In the genomic region with DNA sequence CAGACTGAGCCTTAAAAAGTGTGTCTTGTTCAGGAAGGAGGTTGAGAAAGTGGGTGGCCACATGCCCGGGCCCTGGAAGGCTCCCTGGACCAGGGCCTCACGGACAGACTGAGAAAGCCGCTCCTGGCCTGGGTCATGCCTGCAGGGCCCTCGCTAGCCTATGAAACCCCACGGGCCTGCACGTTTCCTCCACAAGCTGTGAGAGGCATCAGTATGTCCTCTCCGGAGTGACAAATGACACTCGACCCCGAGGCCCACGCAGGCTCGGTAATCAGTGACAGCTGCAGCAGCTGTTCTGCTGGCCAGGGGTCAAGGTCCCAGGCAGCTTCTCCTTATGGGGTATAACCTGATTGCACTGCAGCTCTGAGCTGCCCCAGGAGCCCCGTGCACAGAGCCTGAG, we compare ENCODE assay signal across 18 cellular contexts. TPM values are rescaled to one million over a fixed set of nuclear protein-coding genes. Genes with fewer than 3 reads are reported as not detected.
DNase-seq lines count a peak whose midpoint lies in the region; ATAC-seq and TF ChIP-seq lines count a peak whose summit lies in the region.
"Had no signal": no experiment of that assay in that cellular context is flagged by ENCODE, and none has a peak within 500 bp of the region (broad histone marks: within the 10 kb centered on the region; RNA-seq: fewer than 3 reads in every experiment).

No MANE protein-coding gene starts in this region.

- TF ChIP-seq CTCF in thoracic aorta (IDR thresholded peaks at IDR 0.05) = no peak

- H3K4me1 Mint-ChIP-seq in CD8-positive, alpha-beta memory T cell = peaks cover 0 to 3% (median 3%) of the 10 kb centered on the region in 3 donors

- CTCF ChIA-PET in CD8-positive, alpha-beta memory T cell (lab: Charles Lee) = interaction anchor here (1.2 to 6.7 kb wide), 2 partner anchors 171 to 177 kb away, joined by 3 to 122 read pairs; no protein-coding TSS in a partner anchor

- H3K4me3 Mint-ChIP-seq in CD8-positive, alpha-beta memory T cell = no peak overlapping the region
- H3K4me3 Mint-ChIP-seq: activated B cell treated with CpG ODN at 0.5 μM for 24 hours; HFFc6; naive thymus-derived CD4-positive, alpha-beta T cell; stimulated activated naive CD8-positive, alpha-beta T cell treated with anti-CD3 and anti-CD28 coated beads, Interleukin-15, Interleukin-2, amounts not matched to agents 100 ng/mL and 50 ng/mL, for 24 hours had no signal

- no peak overlapping the region for H2BK12ac ChIP-seq in mesenchymal stem cell (ENCODE audit: low read length in 2 of 2)

- no peaks in the 10 kb centered on the region for H3K36me3 Mint-ChIP-seq in CD8-positive, alpha-beta memory T cell
- H3K36me3 Mint-ChIP-seq: naive thymus-derived CD4-positive, alpha-beta T cell had no signal

- H3K9me3 Mint-ChIP-seq in CD8-positive, alpha-beta memory T cell = no peaks in the 10 kb centered on the region
- H3K9me3 Mint-ChIP-seq: activated B cell treated with CpG ODN at 0.5 μM for 24 hours; HFFc6; naive thymus-derived CD4-positive, alpha-beta T cell; stimulated activated naive CD8-positive, alpha-beta T cell treated with anti-CD3 and anti-CD28 coated beads, Interleukin-15, Interleukin-2, amounts not matched to agents 100 ng/mL and 50 ng/mL, for 24 hours had no signal

- peak; percentile 42 to 64 for DNase-seq in SJCRH30
- peak; percentile 38 for DNase-seq in fibroblast of peridontal ligament (ENCODE audit: extremely low read depth)
- no peak for DNase-seq in mesenchymal stem cell
- no peak for DNase-seq in thoracic aorta (ENCODE audit: low spot score)
- no peak for DNase-seq in CD8-positive, alpha-beta memory T cell
- no peak for DNase-seq in G401 (ENCODE audit: low spot score)
- DNase-seq: activated B cell treated with CpG ODN at 0.5 μM for 24 hours; activated naive CD4-positive, alpha-beta T cell treated with anti-CD3 and anti-CD28 coated beads, Interleukin-2, amount 50 U/mL, for 16 hours; head of caudate nucleus; HFFc6; left colon; naive thymus-derived CD4-positive, alpha-beta T cell; NCI-H1105; NCI-H446 treated with DMSO at 0.1 percent for 48 hours had no signal

- H3K4me3 ChIP-seq in SJCRH30 = no peak overlapping the region
- H3K4me3 ChIP-seq in mesenchymal stem cell (ENCODE audit: insufficient read depth in 1 of 2, low read depth in 1 of 2, low read length in 2 of 2) = peak overlapping the region in 1 of 2 experiments; percentile 19
- H3K4me3 ChIP-seq in thoracic aorta = no peak overlapping the region
- H3K4me3 ChIP-seq in CD8-positive, alpha-beta memory T cell (ENCODE audit: low read length) = no peak overlapping the region
- H3K4me3 ChIP-seq: GM12878 had no signal

- in situ Hi-C loops in G401 (cut with HindIII; ENCODE audit: low sequenced_read_pairs) = no loop called here

- WGBS in mesenchymal stem cell = 33% methylated on average over 12 of the region's 12 CpGs

- POLR2A ChIA-PET in CD8-positive, alpha-beta memory T cell (lab: Charles Lee) = no interaction called here

- H3K27me3 ChIP-seq in SJCRH30 (no peaks in the 10 kb centered on the region), mesenchymal stem cell (ENCODE audit: control insufficient read depth in 1 of 2, insufficient read depth in 1 of 2, low read length in 2 of 2) (no peaks in the 10 kb centered on the region), thoracic aorta (replicated peaks; ENCODE audit: insufficient read depth) (no peaks in the 10 kb centered on the region)
- H3K27me3 ChIP-seq in CD8-positive, alpha-beta memory T cell (ENCODE audit: insufficient read depth, low read length, poor library complexity, severe bottlenecking) = no peaks in the 10 kb centered on the region

- no peak for ATAC-seq in thoracic aorta (ENCODE audit: insufficient number of reproducible peaks, low FRiP score, low read depth)
- no peak for ATAC-seq in HG02763 (IDR thresholded peaks at IDR 0.05; ENCODE audit: unreplicated experiment)
- ATAC-seq: GM12878; left colon; naive thymus-derived CD4-positive, alpha-beta T cell had no signal

- peak overlapping the region; percentile 19 for H3K9ac ChIP-seq in mesenchymal stem cell (ENCODE audit: low read length)

- H3K23ac ChIP-seq in mesenchymal stem cell (ENCODE audit: low read length in 2 of 2) = no peak overlapping the region

- H4K91ac ChIP-seq in mesenchymal stem cell (ENCODE audit: low read length) = no peak overlapping the region

- no peak overlapping the region for H2BK15ac ChIP-seq in mesenchymal stem cell (ENCODE audit: low read depth, poor library complexity, severe bottlenecking)

- H3K36me3 ChIP-seq in SJCRH30 = no peaks in the 10 kb centered on the region
- H3K36me3 ChIP-seq in mesenchymal stem cell (ENCODE audit: control insufficient read depth in 1 of 2, insufficient read depth in 2 of 2, low read depth in 1 of 2, low read length in 2 of 2) = no peaks in the 10 kb centered on the region
- H3K36me3 ChIP-seq in thoracic aorta = no peaks in the 10 kb centered on the region
- no peaks in the 10 kb centered on the region for H3K36me3 ChIP-seq in CD8-positive, alpha-beta memory T cell (ENCODE audit: insufficient read depth, low read length)

- no peak overlapping the region for H3K27ac Mint-ChIP-seq in CD8-positive, alpha-beta memory T cell
- H3K27ac Mint-ChIP-seq: activated B cell treated with CpG ODN at 0.5 μM for 24 hours; HFFc6; naive thymus-derived CD4-positive, alpha-beta T cell; stimulated activated naive CD8-positive, alpha-beta T cell treated with anti-CD3 and anti-CD28 coated beads, Interleukin-15, Interleukin-2, amounts not matched to agents 100 ng/mL and 50 ng/mL, for 24 hours had no signal

- H3K14ac ChIP-seq in mesenchymal stem cell (ENCODE audit: low read length in 2 of 2) = no peak overlapping the region

- H3K79me1 ChIP-seq in mesenchymal stem cell (replicated peaks; ENCODE audit: low read length, poor library complexity, severe bottlenecking) = no peaks in the 10 kb centered on the region

- no peaks in the 10 kb centered on the region for H3K9me3 ChIP-seq in SJCRH30 (replicated peaks)
- no peaks in the 10 kb centered on the region for H3K9me3 ChIP-seq in mesenchymal stem cell (ENCODE audit: control insufficient read depth, low read length)
- H3K9me3 ChIP-seq in thoracic aorta = no peaks in the 10 kb centered on the region
- H3K9me3 ChIP-seq in CD8-positive, alpha-beta memory T cell (ENCODE audit: low read length) = no peaks in the 10 kb centered on the region

- peak overlapping the region; percentile 19 for H4K8ac ChIP-seq in mesenchymal stem cell (ENCODE audit: low read length)

- H3K27me3 Mint-ChIP-seq in CD8-positive, alpha-beta memory T cell = peaks cover 0 to 1% of the 10 kb centered on the region in 2 donors
- H3K27me3 Mint-ChIP-seq: naive thymus-derived CD4-positive, alpha-beta T cell; stimulated activated naive CD8-positive, alpha-beta T cell treated with anti-CD3 and anti-CD28 coated beads, Interleukin-15, Interleukin-2, amounts not matched to agents 100 ng/mL and 50 ng/mL, for 24 hours had no signal

- H3K4me1 ChIP-seq in SJCRH30 = peaks cover 58% of the 10 kb centered on the region
- H3K4me1 ChIP-seq in mesenchymal stem cell (ENCODE audit: control insufficient read depth, insufficient read depth, low read depth, low read length) = peaks cover 19% of the 10 kb centered on the region
- peaks cover 55 to 93% of the 10 kb centered on the region in 2 donors for H3K4me1 ChIP-seq in thoracic aorta (ENCODE audit: control insufficient read depth in 1 of 2, low read depth in 2 of 2)
- no peaks in the 10 kb centered on the region for H3K4me1 ChIP-seq in CD8-positive, alpha-beta memory T cell (ENCODE audit: insufficient read depth, low read length)

- H3K18ac ChIP-seq in mesenchymal stem cell (ENCODE audit: low read depth in 1 of 2, low read length in 2 of 2) = peak overlapping the region in 1 of 2 experiments; percentile 14

- H3K27ac ChIP-seq in SJCRH30 = peak overlapping the region; percentile 49
- H3K27ac ChIP-seq in mesenchymal stem cell (ENCODE audit: low read length, poor library complexity, severe bottlenecking) = no peak overlapping the region
- H3K27ac ChIP-seq in thoracic aorta = peak overlapping the region; percentile 89 to 90
- no peak overlapping the region for H3K27ac ChIP-seq in CD8-positive, alpha-beta memory T cell (ENCODE audit: low read depth, low read length)
- H3K27ac ChIP-seq: C4-2B had no signal

- H2AK5ac ChIP-seq in mesenchymal stem cell (ENCODE audit: low read length, severe bottlenecking) = no peak overlapping the region

- peak overlapping the region in 1 of 2 experiments; percentile 35 for H3K4ac ChIP-seq in mesenchymal stem cell (ENCODE audit: low read depth in 1 of 2, low read length in 2 of 2)

- H2BK5ac ChIP-seq in mesenchymal stem cell (ENCODE audit: low read depth, low read length, poor library complexity, severe bottlenecking) = no peak overlapping the region

- no peak overlapping the region for H3K4me2 ChIP-seq in mesenchymal stem cell (ENCODE audit: low read length, poor library complexity, severe bottlenecking)

- H2AFZ ChIP-seq in mesenchymal stem cell (ENCODE audit: low read depth, low read length) = no peak overlapping the region

- no peak overlapping the region for H2BK120ac ChIP-seq in mesenchymal stem cell (ENCODE audit: low read depth, low read length)

RNA-seq across cellular contexts. Expression of a gene that starts 47.6 kb away (rescaled TPM):
- total RNA-seq in SJCRH30 (2014; rRNA removed; shearing (Covaris generic)) = 1.2 and 1.3 TPM in 2 replicates
- 5.1 TPM for polyA plus RNA-seq in mesenchymal stem cell (2013, experiment 1 of 2)
- 5.1 TPM for polyA plus RNA-seq in mesenchymal stem cell (2013, experiment 2 of 2)
- total RNA-seq in thoracic aorta = 10 to 100 TPM; 15.8 to 16.0 TPM
- total RNA-seq in CD8-positive, alpha-beta memory T cell = 1 to 10 TPM; 6.8 to 7.5 TPM
- 8.7 TPM for polyA plus RNA-seq in CD8-positive, alpha-beta memory T cell
- 16.4 and 17.9 TPM in 2 replicates for total RNA-seq in G401 (2014; rRNA removed; shearing (Covaris generic))

Comparison
In these comparisons a context has a peak if more than half of its experiments do, and no peak if none do; other contexts are left out.
1. DNase-seq: peak in SJCRH30 (2 of 2) and fibroblast of peridontal ligament (single experiment); none in mesenchymal stem cell (single experiment), thoracic aorta (single experiment), CD8-positive, alpha-beta memory T cell (0 of 5) and G401 (single experiment).
2. H3K27ac ChIP-seq: peak in SJCRH30 (single experiment) and thoracic aorta (2 of 2); none in mesenchymal stem cell (single experiment) and CD8-positive, alpha-beta memory T cell (single experiment).